In the genomic region with DNA sequence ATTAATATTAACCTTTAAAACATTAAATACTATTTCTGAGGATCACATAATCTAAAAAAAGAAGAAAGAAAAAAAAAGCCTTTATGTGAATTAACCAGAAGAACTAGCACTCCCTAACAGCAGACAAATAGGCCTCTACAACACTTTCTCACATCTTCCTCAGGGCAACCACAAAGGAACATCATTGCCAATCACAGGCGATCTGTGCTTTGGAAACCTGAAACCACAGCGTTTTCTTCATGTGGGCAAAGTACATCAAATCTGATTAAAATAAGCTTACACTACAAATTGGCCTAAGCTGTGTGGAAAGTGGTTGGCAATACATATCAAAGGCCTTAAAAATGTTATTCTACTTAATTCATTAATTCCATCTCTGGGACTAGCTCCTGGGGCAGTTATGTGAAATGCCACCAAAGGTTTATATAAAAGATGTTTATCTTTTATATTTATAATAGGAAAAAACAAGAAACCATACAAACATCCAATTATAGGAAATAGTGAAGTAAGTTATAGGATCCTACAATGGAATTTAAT, we compare ENCODE assay signal across 21 cellular contexts.
A peak's percentile ranks its signal among the peaks of the same experiment; 100 is the strongest.
DNase-seq lines count a peak whose midpoint lies in the region; ATAC-seq and TF ChIP-seq lines count a peak whose summit lies in the region.
"Had no signal": no experiment of that assay in that cellular context is flagged by ENCODE, and none has a peak within 500 bp of the region (broad histone marks: within the 10 kb centered on the region; RNA-seq: fewer than 3 reads in every experiment).

No MANE protein-coding gene starts in this region.

- no peak for TF ChIP-seq CTCF in testis (IDR thresholded peaks at IDR 0.05)

- peak; percentile 52 for ATAC-seq in effector memory CD8-positive, alpha-beta T cell (replicated peaks)
- ATAC-seq in GM19467 (IDR thresholded peaks at IDR 0.05; ENCODE audit: unreplicated experiment) = no peak
- ATAC-seq: left ventricle myocardium superior had no signal

- no peaks in the 10 kb centered on the region for H3K36me3 ChIP-seq in testis (ENCODE audit: low read depth, missing control alignments)
- H3K36me3 ChIP-seq: BLaER1, esophagus muscularis mucosa had no signal

- no peaks in the 10 kb centered on the region for H3K4me1 ChIP-seq in testis
- H3K4me1 ChIP-seq: BLaER1 had no signal

- H3K9me3 Mint-ChIP-seq in effector memory CD8-positive, alpha-beta T cell = no peaks in the 10 kb centered on the region
- H3K9me3 Mint-ChIP-seq: activated B cell treated with CpG ODN at 0.5 μM for 24 hours had no signal

- DNase-seq in DMS 273 (lab: John Stamatoyannopoulos, UW; ENCODE audit: unreplicated experiment) (peak; percentile 46), DMS 273 treated with DMSO at 0.1 percent for 48 hours (lab: John Stamatoyannopoulos, UW) (no peak), NOMO-1 treated with dmso at 0.1 percent for 144 hours (lab: John Stamatoyannopoulos, UW; ENCODE audit: unreplicated experiment) (peak; percentile 21), testis (no peak), A172 (ENCODE audit: low spot score) (no peak)
- peak; percentile 86 for DNase-seq in Jurkat, Clone E6-1 (ENCODE audit: low read depth, low spot score)
- no peak for DNase-seq in effector memory CD8-positive, alpha-beta T cell
- DNase-seq: activated B cell treated with CpG ODN at 0.5 μM for 24 hours; activated effector memory CD4-positive, alpha-beta T cell treated with anti-CD3 and anti-CD28 coated beads, Interleukin-2, amount 50 U/mL, for 16 hours; cerebellar nuclear complex; DMS153; effector CD4-positive, alpha-beta T cell; IMR-90; left ventricle myocardium superior; NCI-H2081 treated with DMSO at 0.1 percent for 48 hours; retina; Right ventricle myocardium superior had no signal

- no peaks in the 10 kb centered on the region for H3K9me3 ChIP-seq in testis
- H3K9me3 ChIP-seq: esophagus muscularis mucosa had no signal

- H3K27ac ChIP-seq in testis = no peak overlapping the region
- H3K27ac ChIP-seq: 22Rv1, BLaER1, esophagus muscularis mucosa had no signal

- WGBS in testis, 2 donors = 66 to 75% methylated on average over 2 of the region's 2 CpGs

- no peak overlapping the region for H3K4me3 Mint-ChIP-seq in effector memory CD8-positive, alpha-beta T cell
- H3K4me3 Mint-ChIP-seq: activated B cell treated with CpG ODN at 0.5 μM for 24 hours had no signal

- intact Hi-C loops in testis (cut with DNase I; ENCODE audit: low total_unique reads) = no loop called here

- H3K4me1 Mint-ChIP-seq in effector memory CD8-positive, alpha-beta T cell (ENCODE audit: low read depth in 2 of 2) = peaks cover 6% of the 10 kb centered on the region in 2 donors

- H3K36me3 Mint-ChIP-seq in effector memory CD8-positive, alpha-beta T cell (ENCODE audit: insufficient read depth) = no peaks in the 10 kb centered on the region

- no peaks in the 10 kb centered on the region for H3K27me3 ChIP-seq in testis

- TF ChIP-seq POLR2A in testis (IDR thresholded peaks at IDR 0.05) = no peak

- H3K27ac Mint-ChIP-seq in effector memory CD8-positive, alpha-beta T cell = no peak overlapping the region
- H3K27ac Mint-ChIP-seq: activated B cell treated with CpG ODN at 0.5 μM for 24 hours had no signal

- no peak overlapping the region for H3K4me3 ChIP-seq in Jurkat, Clone E6-1 (ENCODE audit: low read length)
- no peak overlapping the region for H3K4me3 ChIP-seq in testis
- H3K4me3 ChIP-seq: BLaER1, esophagus muscularis mucosa had no signal

- peaks cover 41 to 51% of the 10 kb centered on the region in 2 donors for H3K27me3 Mint-ChIP-seq in effector memory CD8-positive, alpha-beta T cell

Comparison
In these comparisons a context has a peak if more than half of its experiments do, and no peak if none do; other contexts are left out.
1. DNase-seq: peak in DMS 273 (single experiment), Jurkat, Clone E6-1 (single experiment) and NOMO-1 treated with dmso at 0.1 percent for 144 hours (single experiment); none in DMS 273 treated with DMSO at 0.1 percent for 48 hours (single experiment), effector memory CD8-positive, alpha-beta T cell (0 of 3), testis (single experiment) and A172 (single experiment).